ENCODE assay signal across 18 cellular contexts in the genomic region with DNA sequence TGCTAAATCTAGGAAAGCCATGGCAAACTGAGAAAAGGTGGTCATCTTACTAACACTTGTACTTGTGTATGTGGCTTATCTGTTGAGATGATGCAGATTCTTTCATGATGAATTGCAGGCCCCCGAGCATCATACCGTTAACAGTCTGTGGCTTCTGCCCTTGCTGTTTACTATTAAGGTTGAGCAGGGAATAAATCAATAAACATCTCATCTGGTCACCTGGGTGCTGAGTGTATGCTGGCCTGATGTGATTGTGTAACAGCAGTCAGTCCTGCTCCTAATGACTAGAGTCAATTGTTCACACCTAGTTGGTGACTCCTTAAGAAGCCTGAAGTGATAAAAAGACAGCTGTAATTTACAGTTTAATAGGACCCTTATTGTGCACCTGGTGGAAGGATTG. TPM values are rescaled to one million over a fixed set of nuclear protein-coding genes. Genes with fewer than 3 reads are reported as not detected.
A peak's percentile ranks its signal among the peaks of the same experiment; 100 is the strongest.
DNase-seq lines count a peak whose midpoint lies in the region; ATAC-seq and TF ChIP-seq lines count a peak whose summit lies in the region.
"Had no signal": no experiment of that assay in that cellular context is flagged by ENCODE, and none has a peak within 500 bp of the region (broad histone marks: within the 10 kb centered on the region; RNA-seq: fewer than 3 reads in every experiment).

No MANE protein-coding gene starts in this region.

- 95 to 100% methylated on average over 2 of the region's 2 CpGs for WGBS in heart right ventricle, 2 donors
- 83 to 100% methylated on average over 1 to 2 of the region's 2 CpGs for WGBS in endodermal cell (ENCODE audit: insufficient coverage in 1 of 2, insufficient read length in 1 of 2), 2 experiments

- no peak overlapping the region for H3K4me3 ChIP-seq in fibroblast of villous mesenchyme (ENCODE audit: low read depth, low read length)
- H3K4me3 ChIP-seq in heart right ventricle = no peak overlapping the region
- no peak overlapping the region for H3K4me3 ChIP-seq in endodermal cell (ENCODE audit: low read length)
- H3K4me3 ChIP-seq: BLaER1 treated with 17β-estradiol and CSF1 and Interleukin-3, amounts not matched to agents 10 nM and 100 nM; SK-N-MC had no signal

- H3K27me3 ChIP-seq in heart right ventricle (no peaks in the 10 kb centered on the region), endodermal cell (ENCODE audit: control insufficient read depth, insufficient read depth, low read length, poor library complexity, severe bottlenecking) (no peaks in the 10 kb centered on the region)
- H3K27me3 ChIP-seq: BLaER1 treated with 17β-estradiol and CSF1 and Interleukin-3, amounts not matched to agents 10 nM and 100 nM had no signal

- H3K27ac ChIP-seq in heart right ventricle (no peak overlapping the region), endodermal cell (ENCODE audit: low read depth, low read length) (no peak overlapping the region)
- H3K27ac ChIP-seq: BLaER1 treated with 17β-estradiol and CSF1 and Interleukin-3, amounts not matched to agents 10 nM and 100 nM; SK-N-MC had no signal

- peaks cover 0 to 31% (median 12%) of the 10 kb centered on the region in 9 donors for H3K4me1 ChIP-seq in heart right ventricle
- H3K4me1 ChIP-seq in endodermal cell (ENCODE audit: control insufficient read depth, insufficient read depth, low read length) = no peaks in the 10 kb centered on the region

- DNase-seq in NCI-H510A treated with DMSO at 0.1 percent for 48 hours (lab: John Stamatoyannopoulos, UW) = peak; percentile 1
- no peak for DNase-seq in NCI-H510A (lab: John Stamatoyannopoulos, UW)
- peak; percentile 53 for DNase-seq in NCI-H2227 treated with DMSO at 0.1 percent for 48 hours (lab: John Stamatoyannopoulos, UW)
- DNase-seq in fibroblast of villous mesenchyme (ENCODE audit: low read depth) = peak; percentile 28
- no peak for DNase-seq in heart right ventricle
- no peak for DNase-seq in endodermal cell
- no peak for DNase-seq in DMS 273 (lab: John Stamatoyannopoulos, UW; ENCODE audit: unreplicated experiment)
- DNase-seq in GM20000 (ENCODE audit: low spot score) = no peak
- DNase-seq: 8988T, H9, Kasumi-1, NCI-H1436, NCI-H2171, NCI-H524 treated with DMSO at 0.1 percent for 48 hours, PC-3, T-cell had no signal

- no peak for TF ChIP-seq CTCF in fibroblast of villous mesenchyme (IDR thresholded peaks at IDR 0.05; ENCODE audit: insufficient read depth, low read depth, low read length)
- no peak for TF ChIP-seq CTCF in heart right ventricle (IDR thresholded peaks at IDR 0.05)
- TF ChIP-seq CTCF in endodermal cell (conservative IDR thresholded peaks at IDR 0.05) = no peak
- TF ChIP-seq CTCF in GM20000 (IDR thresholded peaks at IDR 0.05; ENCODE audit: extremely low read depth, missing control alignments) = no peak

- no peak overlapping the region for H3K4me3 Mint-ChIP-seq in endodermal cell
- H3K4me3 Mint-ChIP-seq: H9, T-cell had no signal

- H3K9ac ChIP-seq in endodermal cell (ENCODE audit: extremely low read depth, low read length, poor library complexity, severe bottlenecking) = no peak overlapping the region
- H3K9ac ChIP-seq: BLaER1 treated with 17β-estradiol and CSF1 and Interleukin-3, amounts not matched to agents 10 nM and 100 nM had no signal

- H3K4me1 Mint-ChIP-seq in endodermal cell = peaks cover 2% of the 10 kb centered on the region
- H3K4me1 Mint-ChIP-seq: H9, T-cell had no signal

- H3K9me3 Mint-ChIP-seq in endodermal cell = no peaks in the 10 kb centered on the region
- H3K9me3 Mint-ChIP-seq: H9, T-cell had no signal

- no peaks in the 10 kb centered on the region for H3K36me3 Mint-ChIP-seq in endodermal cell (ENCODE audit: low read depth)
- H3K36me3 Mint-ChIP-seq: T-cell had no signal

- H3K36me3 ChIP-seq in heart right ventricle (no peaks in the 10 kb centered on the region), endodermal cell (ENCODE audit: control insufficient read depth, insufficient read depth, low read length) (no peaks in the 10 kb centered on the region)
- H3K36me3 ChIP-seq: BLaER1 treated with 17β-estradiol and CSF1 and Interleukin-3, amounts not matched to agents 10 nM and 100 nM had no signal

- H3K9me3 ChIP-seq in heart right ventricle (no peaks in the 10 kb centered on the region), endodermal cell (ENCODE audit: control insufficient read depth, low read length) (no peaks in the 10 kb centered on the region)
- H3K9me3 ChIP-seq: BLaER1 treated with 17β-estradiol and CSF1 and Interleukin-3, amounts not matched to agents 10 nM and 100 nM had no signal

- no peaks in the 10 kb centered on the region for H3K27me3 Mint-ChIP-seq in endodermal cell (ENCODE audit: insufficient read depth)
- H3K27me3 Mint-ChIP-seq: T-cell had no signal

- intact Hi-C loops in heart right ventricle (cut with DNase I) = loop anchor here in 1 of 10 donors (10.0 kb wide), 1 partner anchor 125 kb away; no protein-coding TSS in a partner anchor

- no peak overlapping the region for H3K27ac Mint-ChIP-seq in endodermal cell
- H3K27ac Mint-ChIP-seq: H9, T-cell had no signal

- no peak for ATAC-seq in heart right ventricle
- ATAC-seq: PC-3, T-cell had no signal

RNA-seq across cellular contexts. Expression of a gene that starts 8.3 kb away (rescaled TPM):
- total RNA-seq in fibroblast of villous mesenchyme = not detected in 2 replicates
- total RNA-seq in heart right ventricle = not detected
- not detected for polyA plus RNA-seq in heart right ventricle
- total RNA-seq in endodermal cell = not detected
- polyA plus RNA-seq in endodermal cell (2013, experiment 1 of 2) = not detected
- not detected for polyA plus RNA-seq in endodermal cell (2013, experiment 2 of 2)
- total RNA-seq: H9, PC-3, T-cell had no signal

Comparison
In these comparisons a context has a peak if more than half of its experiments do, and no peak if none do; other contexts are left out.
1. DNase-seq: peak in NCI-H510A treated with DMSO at 0.1 percent for 48 hours (single experiment), NCI-H2227 treated with DMSO at 0.1 percent for 48 hours (single experiment) and fibroblast of villous mesenchyme (single experiment); none in NCI-H510A (single experiment), heart right ventricle (0 of 2), endodermal cell (single experiment), DMS 273 (single experiment) and GM20000 (single experiment).